ENCODE assay signal across 8 cellular contexts in the genomic region with DNA sequence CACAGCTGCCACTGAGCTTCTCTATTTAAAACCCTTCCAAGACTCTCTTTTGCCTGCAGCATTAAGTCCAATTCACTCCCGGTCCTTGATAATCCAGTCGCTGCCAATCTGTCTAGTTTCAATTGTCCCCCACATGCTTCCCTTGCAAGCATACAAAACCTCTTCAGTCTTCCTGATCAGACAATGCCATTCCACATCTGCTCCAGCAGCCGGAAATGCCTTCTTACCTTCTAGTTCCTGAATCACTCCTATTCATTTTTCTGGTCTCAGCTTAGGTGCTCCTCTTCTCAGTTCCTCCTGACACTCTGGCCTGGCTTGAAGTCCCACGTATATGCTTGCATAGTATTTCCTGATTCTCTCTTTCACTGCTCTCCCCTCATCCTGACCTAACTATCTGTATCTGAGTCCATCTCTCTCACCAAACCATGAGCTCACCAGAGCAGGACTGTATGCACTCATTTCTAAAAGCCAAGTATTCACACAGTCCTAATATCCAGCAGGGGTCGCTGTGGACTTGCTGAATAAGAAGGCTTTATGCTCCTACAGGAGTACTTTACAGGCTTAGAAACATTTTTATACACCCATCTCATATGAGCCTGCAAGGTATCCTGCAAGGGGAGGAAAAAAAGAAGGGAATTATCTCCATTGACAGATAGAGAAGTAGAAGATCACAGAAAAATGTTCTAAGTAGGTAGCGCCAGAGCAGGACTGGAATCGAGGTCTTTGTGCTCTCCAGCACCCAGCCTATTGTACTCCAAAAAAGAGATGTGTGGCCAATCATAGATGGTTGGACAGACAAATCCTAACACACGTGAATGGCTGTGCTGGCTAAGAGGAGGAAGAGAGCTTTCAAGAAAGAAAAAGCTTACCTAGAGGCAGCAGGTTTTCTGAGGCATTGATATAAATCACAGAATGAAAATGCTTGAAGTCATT. TPM values are rescaled to one million over a fixed set of nuclear protein-coding genes. Genes with fewer than 3 reads are reported as not detected.
A peak's percentile ranks its signal among the peaks of the same experiment; 100 is the strongest.
DNase-seq lines count a peak whose midpoint lies in the region; ATAC-seq and TF ChIP-seq lines count a peak whose summit lies in the region.

No MANE protein-coding gene starts in this region.

- POLR2A ChIA-PET in CD8-positive, alpha-beta memory T cell (lab: Charles Lee): interaction anchor here (1.0 to 1.7 kb wide), 2 partner anchors 19 to 312 kb away, joined by 3 read pairs; a partner anchor contains a TSS

- H3K9me3 Mint-ChIP-seq in CD8-positive, alpha-beta memory T cell: no peaks in the 10 kb centered on the region
- no peaks in the 10 kb centered on the region for H3K9me3 Mint-ChIP-seq in glutamatergic neuron (ENCODE audit: unreplicated experiment)

- H3K4me1 ChIP-seq in CD8-positive, alpha-beta memory T cell (ENCODE audit: insufficient read depth, low read length): no peaks in the 10 kb centered on the region
- no peaks in the 10 kb centered on the region for H3K4me1 ChIP-seq in aorta (ENCODE audit: control insufficient read depth in 1 of 2, insufficient read depth in 2 of 2, low read length in 2 of 2)

- no peaks in the 10 kb centered on the region for H3K9me3 ChIP-seq in CD8-positive, alpha-beta memory T cell (ENCODE audit: low read length)
- no peaks in the 10 kb centered on the region for H3K9me3 ChIP-seq in aorta (ENCODE audit: control insufficient read depth, low read length)

- no peak overlapping the region for H3K4me3 Mint-ChIP-seq in CD8-positive, alpha-beta memory T cell
- no peak overlapping the region for H3K4me3 Mint-ChIP-seq in glutamatergic neuron (ENCODE audit: unreplicated experiment)

- H3K4me3 ChIP-seq in CD8-positive, alpha-beta memory T cell (ENCODE audit: low read length): no peak overlapping the region
- no peak overlapping the region for H3K4me3 ChIP-seq in aorta (ENCODE audit: low read length in 2 of 2)

- H3K36me3 ChIP-seq in CD8-positive, alpha-beta memory T cell (ENCODE audit: insufficient read depth, low read length): peaks cover 14% of the 10 kb centered on the region
- no peaks in the 10 kb centered on the region for H3K36me3 ChIP-seq in aorta (ENCODE audit: control insufficient read depth in 1 of 2, insufficient read depth in 2 of 2, low read length in 1 of 2)

- H3K27ac ChIP-seq in CD8-positive, alpha-beta memory T cell (ENCODE audit: low read depth, low read length): no peak overlapping the region
- no peak overlapping the region for H3K27ac ChIP-seq in aorta (ENCODE audit: low read depth in 1 of 2, low read length in 2 of 2)

- CTCF ChIA-PET in CD8-positive, alpha-beta memory T cell (lab: Charles Lee): interaction anchor here (0.6 to 2.4 kb wide), 18 partner anchors 8 to 342 kb away, joined by 3 to 10 read pairs (median 3); a partner anchor contains a TSS

- peak; percentile 49 to 69 (median 52) for DNase-seq in CD8-positive, alpha-beta memory T cell
- DNase-seq in NCI-H1092 (lab: John Stamatoyannopoulos, UW) (peak; percentile 75), SK-N-DZ (ENCODE audit: low spot score) (peak; percentile 88), glutamatergic neuron (peak; percentile 45), posterior cingulate gyrus (peak in 6 of 10 donors; percentile 50 to 81 (median 70)), aorta (peak in 1 of 2 donors; percentile 66)
- peak; percentile 58 for DNase-seq in activated naive CD4-positive, alpha-beta T cell treated with anti-CD3 and anti-CD28 coated beads, Interleukin-2, amount 50 U/mL, for 16 hours

- H3K27ac Mint-ChIP-seq in CD8-positive, alpha-beta memory T cell: no peak overlapping the region
- no peak overlapping the region for H3K27ac Mint-ChIP-seq in glutamatergic neuron (ENCODE audit: unreplicated experiment)

- 54 to 58% methylated on average over 8 of the region's 8 CpGs for WGBS in aorta, 2 donors

- peaks cover 0 to 8% (median 4%) of the 10 kb centered on the region in 3 donors for H3K4me1 Mint-ChIP-seq in CD8-positive, alpha-beta memory T cell
- no peaks in the 10 kb centered on the region for H3K4me1 Mint-ChIP-seq in glutamatergic neuron (ENCODE audit: low read depth, unreplicated experiment)

- peak; percentile 63 for ATAC-seq in GM21515 (IDR thresholded peaks at IDR 0.05; ENCODE audit: unreplicated experiment)
- ATAC-seq in aorta (ENCODE audit: low FRiP score): peak; percentile 78

- intact Hi-C loops in posterior cingulate gyrus (cut with DNase I) (loop anchor here (1.0 to 5.0 kb wide), 3 partner anchors 103 to 319 kb away; no protein-coding TSS in a partner anchor), aorta (cut with DNase I) (loop anchor here (2.0 to 5.0 kb wide), 2 partner anchors 99 to 318 kb away; no protein-coding TSS in a partner anchor)

- H3K36me3 Mint-ChIP-seq in CD8-positive, alpha-beta memory T cell: peaks cover 0 to 57% (median 7%) of the 10 kb centered on the region in 3 donors
- H3K36me3 Mint-ChIP-seq in glutamatergic neuron (ENCODE audit: unreplicated experiment): no peaks in the 10 kb centered on the region

- H3K27me3 ChIP-seq in CD8-positive, alpha-beta memory T cell (ENCODE audit: insufficient read depth, low read length, poor library complexity, severe bottlenecking): no peaks in the 10 kb centered on the region
- H3K27me3 ChIP-seq in aorta (ENCODE audit: control insufficient read depth in 1 of 2, insufficient read depth in 2 of 2, low read length in 1 of 2): no peaks in the 10 kb centered on the region

- no peaks in the 10 kb centered on the region for H3K27me3 Mint-ChIP-seq in CD8-positive, alpha-beta memory T cell
- H3K27me3 Mint-ChIP-seq in glutamatergic neuron (ENCODE audit: unreplicated experiment): peaks cover 2% of the 10 kb centered on the region

- TF ChIP-seq CTCF in glutamatergic neuron (IDR thresholded peaks at IDR 0.05; ENCODE audit: partially characterized antibody, unreplicated experiment): peak; percentile 85

RNA-seq across cellular contexts. Expression of a gene that starts 19.2 kb away (rescaled TPM):
- total RNA-seq in CD8-positive, alpha-beta memory T cell: 10 to 100 TPM; 28.4 to 32.9 TPM
- 7.1 TPM for polyA plus RNA-seq in CD8-positive, alpha-beta memory T cell
- polyA plus RNA-seq in SK-N-DZ (2014; cell fraction: cytosol; rRNA removed): 13.5 and 14.1 TPM in 2 replicates
- polyA plus RNA-seq in SK-N-DZ (2014; cell fraction: nucleus; rRNA removed): 9.6 and 17.8 TPM in 2 replicates
- 8.6 TPM for total RNA-seq in glutamatergic neuron (ENCODE audit: unreplicated experiment)
- 10 to 100 TPM; 14.9 to 23.4 TPM for total RNA-seq in aorta
- 1 to 10 TPM; 2.0 to 2.5 TPM for polyA plus RNA-seq in aorta

RNA-seq across cellular contexts. Expression of a gene that starts 19.4 kb away (rescaled TPM):
- 100 to 1,000 TPM; 150 to 151 TPM for total RNA-seq in CD8-positive, alpha-beta memory T cell
- 273 TPM for polyA plus RNA-seq in CD8-positive, alpha-beta memory T cell
- polyA plus RNA-seq in SK-N-DZ (2014; cell fraction: cytosol; rRNA removed): 26.9 and 213 TPM in 2 replicates
- polyA plus RNA-seq in SK-N-DZ (2014; cell fraction: nucleus; rRNA removed): 22.5 and 149 TPM in 2 replicates
- 112 TPM for total RNA-seq in glutamatergic neuron (ENCODE audit: unreplicated experiment)
- total RNA-seq in aorta: 100 to 1,000 TPM; 126 to 134 TPM
- 100 to 1,000 TPM in 1 of 2 donors, 10 to 100 TPM in 1; 78.1 to 120 TPM for polyA plus RNA-seq in aorta

RNA-seq across cellular contexts. Expression of a gene that starts 59.0 kb away (rescaled TPM):
- 10 to 100 TPM; 12.7 TPM for total RNA-seq in CD8-positive, alpha-beta memory T cell
- 2.1 TPM for polyA plus RNA-seq in CD8-positive, alpha-beta memory T cell
- 13.5 and 19.4 TPM in 2 replicates for polyA plus RNA-seq in SK-N-DZ (2014; cell fraction: cytosol; rRNA removed)
- polyA plus RNA-seq in SK-N-DZ (2014; cell fraction: nucleus; rRNA removed): 12.5 and 13.2 TPM in 2 replicates
- 6.6 TPM for total RNA-seq in glutamatergic neuron (ENCODE audit: unreplicated experiment)
- total RNA-seq in aorta: 10 to 100 TPM; 10.1 to 13.7 TPM
- 1 to 10 TPM; 1.4 to 3.6 TPM for polyA plus RNA-seq in aorta
